ENCODE assay signal across 33 cellular contexts in genomic region chr1:107183011-107183410, GRCh38. TPM values are rescaled to one million over a fixed set of nuclear protein-coding genes. Genes with fewer than 3 reads are reported as not detected.
"Had no signal": no experiment of that assay in that cellular context is flagged by ENCODE, and none has a peak within 500 bp of the region (broad histone marks: within the 10 kb centered on the region; RNA-seq: fewer than 3 reads in every experiment).

No MANE protein-coding gene starts in this region.

- FAIRE-seq: endometrium, frontal cortex, pancreas had no signal

- H3K27me3 Mint-ChIP-seq: dendritic cell treated with granulocyte-macrophage colony-stimulating factor and Interleukin-4, amounts not matched to agents 40 ng/mL and 50 ng/mL, for 4 days; memory B cell; stimulated activated memory B cell treated with anti-CD40 and anti-IgM and Interleukin-4, amounts not matched to agents 10 μg/mL and 1 μg/mL and 100 μg/mL, for 72 hours had no signal

- H3K4me1 Mint-ChIP-seq: memory B cell; stimulated activated memory B cell treated with anti-CD40 and anti-IgM and Interleukin-4, amounts not matched to agents 10 μg/mL and 1 μg/mL and 100 μg/mL, for 72 hours had no signal

- H3K4me3 Mint-ChIP-seq: activated naive CD4-positive, alpha-beta T cell treated with anti-CD3 and anti-CD28 coated beads for 36 hours; activated naive CD8-positive, alpha-beta T cell treated with anti-CD3 and anti-CD28 coated beads, Interleukin-2, amount 10 ng/mL, durations not matched to agents 7 days and 5 days; activated T-cell treated with anti-CD3 and anti-CD28 coated beads, Interleukin-2, amount 50 U/mL, for 72 hours; dendritic cell treated with granulocyte-macrophage colony-stimulating factor and Interleukin-4, amounts not matched to agents 40 ng/mL and 50 ng/mL, for 4 days; memory B cell; natural killer cell treated with Interleukin-12 subunit alpha and Interleukin-12 subunit beta and Interleukin-15 and Interleukin-18, amount 100 ng/mL, for 72 hours; stimulated activated memory B cell treated with anti-CD40 and anti-IgM and Interleukin-4, amounts not matched to agents 10 μg/mL and 1 μg/mL and 100 μg/mL, for 72 hours had no signal

- H3K9me3 Mint-ChIP-seq: activated naive CD4-positive, alpha-beta T cell treated with anti-CD3 and anti-CD28 coated beads for 36 hours; activated naive CD8-positive, alpha-beta T cell treated with anti-CD3 and anti-CD28 coated beads, Interleukin-2, amount 10 ng/mL, durations not matched to agents 7 days and 5 days; activated T-cell treated with anti-CD3 and anti-CD28 coated beads, Interleukin-2, amount 50 U/mL, for 72 hours; dendritic cell treated with granulocyte-macrophage colony-stimulating factor and Interleukin-4, amounts not matched to agents 40 ng/mL and 50 ng/mL, for 4 days; memory B cell; stimulated activated memory B cell treated with anti-CD40 and anti-IgM and Interleukin-4, amounts not matched to agents 10 μg/mL and 1 μg/mL and 100 μg/mL, for 72 hours had no signal

- H3K4me3 ChIP-seq: body of pancreas, pancreas, psoas muscle, stomach, suprapubic skin, tibial nerve had no signal

- DNase-seq: activated CD4-positive, alpha-beta T cell treated with anti-CD3 and anti-CD28 coated beads for 4 hours; activated CD4-positive, alpha-beta T cell treated with anti-CD3 and anti-CD28 coated beads, Interleukin-2, amount 50 U/mL, for 48 hours; activated CD4-positive, CD25-positive, alpha-beta regulatory T cell; activated effector memory CD4-positive, alpha-beta T cell treated with Interleukin-2 at 50 U/mL for 16 hours; activated naive CD4-positive, alpha-beta T cell treated with anti-CD3 and anti-CD28 coated beads for 36 hours; activated naive CD8-positive, alpha-beta T cell treated with anti-CD3 and anti-CD28 coated beads, Interleukin-2, amount 10 ng/mL, durations not matched to agents 7 days and 5 days; activated T-cell treated with anti-CD3 and anti-CD28 coated beads, Interleukin-2, amount 50 U/mL, for 72 hours; amygdala; body of pancreas; effector CD4-positive, alpha-beta T cell; erythroblast; glutamatergic neuron; hippocampal formation; pancreas; psoas muscle; right cardiac atrium; stimulated activated CD4-positive, alpha-beta T cell treated with anti-CD3 and anti-CD28 coated beads, Interleukin-12 subunit alpha, Interleukin-12 subunit beta, amount 100 ng/mL, for 4 hours; stimulated activated CD4-positive, alpha-beta T cell treated with anti-CD3 and anti-CD28 coated beads, Interleukin-1b, Interleukin-23, amount 100 ng/mL, for 48 hours; stomach; T-helper 9 cell had no signal

- H3K27me3 ChIP-seq: body of pancreas, neutrophil, pancreas, stomach, suprapubic skin, tibial nerve had no signal

- H3K36me3 ChIP-seq: neutrophil, pancreas, stomach, suprapubic skin, tibial nerve had no signal

- H3K27ac Mint-ChIP-seq: activated naive CD4-positive, alpha-beta T cell treated with anti-CD3 and anti-CD28 coated beads for 36 hours; activated naive CD8-positive, alpha-beta T cell treated with anti-CD3 and anti-CD28 coated beads, Interleukin-2, amount 10 ng/mL, durations not matched to agents 7 days and 5 days; activated T-cell treated with anti-CD3 and anti-CD28 coated beads, Interleukin-2, amount 50 U/mL, for 72 hours; dendritic cell treated with granulocyte-macrophage colony-stimulating factor and Interleukin-4, amounts not matched to agents 40 ng/mL and 50 ng/mL, for 4 days; memory B cell; natural killer cell treated with Interleukin-12 subunit alpha and Interleukin-12 subunit beta and Interleukin-15 and Interleukin-18, amount 100 ng/mL, for 72 hours; stimulated activated memory B cell treated with anti-CD40 and anti-IgM and Interleukin-4, amounts not matched to agents 10 μg/mL and 1 μg/mL and 100 μg/mL, for 72 hours had no signal

- H3K4me1 ChIP-seq: body of pancreas, pancreas, psoas muscle, stomach, suprapubic skin, tibial nerve had no signal

- H3K27ac ChIP-seq: body of pancreas, neutrophil, pancreas, psoas muscle, stomach, suprapubic skin, tibial nerve had no signal

- H3K9me3 ChIP-seq: body of pancreas, neutrophil, pancreas, psoas muscle, stomach, suprapubic skin, tibial nerve had no signal

- H3K36me3 Mint-ChIP-seq: activated naive CD8-positive, alpha-beta T cell treated with anti-CD3 and anti-CD28 coated beads, Interleukin-2, amount 10 ng/mL, durations not matched to agents 7 days and 5 days; natural killer cell treated with Interleukin-12 subunit alpha and Interleukin-12 subunit beta and Interleukin-15 and Interleukin-18, amount 100 ng/mL, for 72 hours; stimulated activated memory B cell treated with anti-CD40 and anti-IgM and Interleukin-4, amounts not matched to agents 10 μg/mL and 1 μg/mL and 100 μg/mL, for 72 hours had no signal

- ATAC-seq: activated T-cell treated with anti-CD3 and anti-CD28 coated beads, Interleukin-2, amount 50 U/mL, for 72 hours; body of pancreas; natural killer cell treated with Interleukin-12 subunit alpha and Interleukin-12 subunit beta and Interleukin-15 and Interleukin-18, amount 100 ng/mL, for 72 hours; pancreas; psoas muscle; right cardiac atrium; stimulated activated memory B cell treated with anti-CD40 and anti-IgM and Interleukin-4, amounts not matched to agents 10 μg/mL and 1 μg/mL and 100 μg/mL, for 72 hours had no signal

RNA-seq across cellular contexts. Expression of gene NTNG1, which starts 42.2 kb away (rescaled TPM):
- total RNA-seq: activated naive CD4-positive, alpha-beta T cell treated with anti-CD3 and anti-CD28 coated beads for 36 hours; cardiac septum; chondrocyte; natural killer cell treated with Interleukin-12 subunit alpha and Interleukin-12 subunit beta and Interleukin-15 and Interleukin-18, amount 100 ng/mL, for 72 hours; T-helper 1 cell treated with Interleukin-12 subunit alpha and Interleukin-12 subunit beta and Interleukin-4 antibody, amounts not matched to agents 30 ng/mL and 1 ng/mL, for 36 hours had no signal
- polyA plus RNA-seq: liver had no signal
